9 cellular contexts compared by ENCODE assay signal in genomic region chr3:53493618-53493996, GRCh38. TPM values are rescaled to one million over a fixed set of nuclear protein-coding genes. Genes with fewer than 3 reads are reported as not detected.
DNase-seq lines count a peak whose midpoint lies in the region; ATAC-seq and TF ChIP-seq lines count a peak whose summit lies in the region.
"Had no signal": no experiment of that assay in that cellular context is flagged by ENCODE, and none has a peak within 500 bp of the region (broad histone marks: within the 10 kb centered on the region; RNA-seq: fewer than 3 reads in every experiment).

No MANE protein-coding gene starts in this region.

- intact Hi-C loops in CD4-positive, alpha-beta T cell (cut with DNase I, micrococcal nuclease), result loop anchor here in 1 of 2 experiments (10.0 kb wide), 1 partner anchor 199 kb away; no protein-coding TSS in a partner anchor
- intact Hi-C loops in esophagus squamous epithelium (cut with DNase I), result no loop called here

- no peaks in the 10 kb centered on the region for H3K9me3 ChIP-seq in CD4-positive, alpha-beta T cell (ENCODE audit: control insufficient read depth, low read length)
- H3K9me3 ChIP-seq in NT2/D1 (ENCODE audit: insufficient read depth, low read length) (no peaks in the 10 kb centered on the region), esophagus squamous epithelium (no peaks in the 10 kb centered on the region)

- 6 to 8% methylated on average over 3 to 4 of the region's 15 CpGs for WGBS in esophagus squamous epithelium, 2 donors

- no peak overlapping the region for H3K27ac ChIP-seq in CD4-positive, alpha-beta T cell (ENCODE audit: low read depth, low read length)
- H3K27ac ChIP-seq in esophagus squamous epithelium, result no peak overlapping the region

- CTCF ChIA-PET in CD4-positive, alpha-beta T cell (lab: Charles Lee), result no interaction called here

- peaks cover 57% of the 10 kb centered on the region for H3K27me3 ChIP-seq in CD4-positive, alpha-beta T cell (ENCODE audit: control insufficient read depth, insufficient read depth, low read length)
- H3K27me3 ChIP-seq in NT2/D1 (ENCODE audit: insufficient read depth, insufficient read length), result peaks cover 63% of the 10 kb centered on the region
- H3K27me3 ChIP-seq in esophagus squamous epithelium, result peaks cover 0 to 79% (median 0%) of the 10 kb centered on the region in 4 donors

- H3K27ac Mint-ChIP-seq in CD4-positive, alpha-beta T cell, result no peak overlapping the region

- POLR2A ChIA-PET in CD4-positive, alpha-beta T cell (lab: Charles Lee), result no interaction called here

- no peaks in the 10 kb centered on the region for H3K36me3 Mint-ChIP-seq in CD4-positive, alpha-beta T cell (ENCODE audit: low read depth)

- H3K9me3 Mint-ChIP-seq in CD4-positive, alpha-beta T cell, result no peaks in the 10 kb centered on the region

- H3K4me3 ChIP-seq in NT2/D1 (ENCODE audit: insufficient read length, low read depth), result peak overlapping the region; percentile 56
- peak overlapping the region; percentile 51 to 78 (median 65) for H3K4me3 ChIP-seq in esophagus squamous epithelium

- peaks cover 75% of the 10 kb centered on the region for H3K27me3 Mint-ChIP-seq in CD4-positive, alpha-beta T cell

- TF ChIP-seq POLR2A in esophagus squamous epithelium (IDR thresholded peaks at IDR 0.05), result no peak

- H3K4me3 Mint-ChIP-seq in CD4-positive, alpha-beta T cell, result peak overlapping the region; percentile 71

- no peaks in the 10 kb centered on the region for H3K4me1 ChIP-seq in NT2/D1 (ENCODE audit: insufficient read depth, insufficient read length)
- peaks cover 15 to 46% (median 20%) of the 10 kb centered on the region in 3 donors for H3K4me1 ChIP-seq in esophagus squamous epithelium

- no peaks in the 10 kb centered on the region for H3K36me3 ChIP-seq in NT2/D1 (ENCODE audit: insufficient read depth, insufficient read length, low read length)
- no peaks in the 10 kb centered on the region for H3K36me3 ChIP-seq in esophagus squamous epithelium

- no peak for TF ChIP-seq CTCF in CD4-positive, alpha-beta T cell (IDR thresholded peaks at IDR 0.05)
- TF ChIP-seq CTCF in esophagus squamous epithelium (IDR thresholded peaks at IDR 0.05), result no peak
- no peak for TF ChIP-seq CTCF in omental fat pad (IDR thresholded peaks at IDR 0.05)

- no peak for ATAC-seq in CD4-positive, alpha-beta T cell (ENCODE audit: poor library complexity)
- peak; percentile 7 for ATAC-seq in omental fat pad (ENCODE audit: low FRiP score)
- ATAC-seq in GM21723 (IDR thresholded peaks at IDR 0.05; ENCODE audit: unreplicated experiment), result no peak

- DNase-seq in CD4-positive, alpha-beta T cell, result no peak
- DNase-seq in NT2/D1 (ENCODE audit: low read depth, low spot score) (no peak), esophagus squamous epithelium (lab: John Stamatoyannopoulos, UW) (no peak), omental fat pad (ENCODE audit: low spot score) (no peak), GM19240 (ENCODE audit: insufficient read length, low spot score) (no peak), MV-4-11 (lab: John Stamatoyannopoulos, UW) (no peak)
- DNase-seq in stimulated activated CD4-positive, alpha-beta T cell treated with anti-CD3 and anti-CD28 coated beads, Interleukin-4, amount 100 ng/mL, for 1 hour, result no peak
- DNase-seq: GDM1 had no signal

- peak overlapping the region; percentile 53 for H3K9ac ChIP-seq in NT2/D1 (ENCODE audit: insufficient read length, low read depth)

- no peaks in the 10 kb centered on the region for H3K4me1 Mint-ChIP-seq in CD4-positive, alpha-beta T cell (ENCODE audit: low read depth)

RNA-seq across cellular contexts. Expression of gene CACNA1D, which starts 0.8 kb away (rescaled TPM):
- total RNA-seq in CD4-positive, alpha-beta T cell, result not detected
- total RNA-seq in esophagus squamous epithelium, result 1 to 10 TPM in 3 of 4 donors, under 1 TPM in 1; 0.56 to 4.5 (median 3.1) TPM
- total RNA-seq in omental fat pad, result 1 to 10 TPM in 2 of 4 donors, under 1 TPM in 2; 0.24 to 1.8 (median 0.74) TPM
